8 cellular contexts compared by ENCODE assay signal in the genomic region with DNA sequence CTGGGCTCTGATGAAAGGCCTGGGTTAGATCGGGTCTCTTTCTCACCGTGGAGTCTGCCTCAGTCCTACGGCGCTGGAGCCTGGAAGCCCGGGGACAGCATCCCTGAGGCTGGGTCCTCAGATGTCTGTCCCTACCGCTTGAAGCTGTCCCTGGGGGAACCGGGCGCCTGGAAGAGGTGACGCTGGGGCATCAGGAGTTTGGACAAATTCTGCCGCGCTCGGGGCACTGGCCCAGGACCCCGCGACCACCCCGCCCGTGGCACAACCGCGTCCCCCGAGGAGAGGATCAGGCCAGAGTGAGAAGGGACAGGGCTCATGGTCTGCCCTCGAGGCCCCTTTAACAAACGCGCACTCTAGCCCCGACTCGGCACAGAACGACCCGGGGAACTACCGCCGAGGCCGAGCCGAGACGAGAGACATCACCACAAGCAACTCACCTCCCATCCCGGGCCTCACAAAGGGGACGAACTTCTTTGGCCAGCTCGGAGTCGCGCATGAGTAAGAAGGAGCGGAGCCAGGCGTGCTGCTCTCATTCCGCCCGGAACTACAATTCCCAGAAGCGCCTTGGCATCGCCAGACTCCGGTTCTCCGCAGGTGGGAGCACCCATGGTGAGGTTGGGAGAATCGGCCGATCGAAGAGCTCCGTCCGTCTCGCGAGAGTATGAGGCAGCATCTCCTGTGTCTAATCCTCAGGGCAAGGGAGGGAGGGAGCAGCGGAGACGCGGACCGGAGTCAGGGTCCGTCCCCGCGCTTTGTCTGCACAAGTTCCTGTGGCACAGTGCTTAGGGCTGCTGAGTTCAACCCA. TPM values are rescaled to one million over a fixed set of nuclear protein-coding genes. Genes with fewer than 3 reads are reported as not detected.
DNase-seq lines count a peak whose midpoint lies in the region; ATAC-seq and TF ChIP-seq lines count a peak whose summit lies in the region.
"Not testable (repeated sequence)": the region's sequence is repeated elsewhere in the genome, so short reads cannot be mapped to it uniquely, and the experiment has no call there.

A gene (minus strand): TSS at position 548 of the 805 bp plus-strand sequence. CDS start 663 bp downstream, outside the sequence.

- not testable (repeated sequence) for H3K9me3 Mint-ChIP-seq in activated CD8-positive, alpha-beta T cell treated with anti-CD3 and anti-CD28 coated beads for 36 hours

- not testable (repeated sequence) for H3K27me3 Mint-ChIP-seq in activated CD8-positive, alpha-beta T cell treated with anti-CD3 and anti-CD28 coated beads for 36 hours

- TF ChIP-seq CTCF in activated CD8-positive, alpha-beta T cell treated with anti-CD3 and anti-CD28 coated beads for 36 hours (IDR thresholded peaks at IDR 0.05); liver (IDR thresholded peaks at IDR 0.05; ENCODE audit: low read depth, low read length, missing input control): not testable (repeated sequence)

- peak within 1 kb of the TSS; percentile 90 for H3K4me3 Mint-ChIP-seq in activated CD8-positive, alpha-beta T cell treated with anti-CD3 and anti-CD28 coated beads for 36 hours

- peak within 1 kb of the TSS in 1 of 2 donors; percentile 6 for H3K9ac ChIP-seq in liver (ENCODE audit: low read depth in 1 of 2, low read length in 2 of 2)

- intact Hi-C loops in activated CD8-positive, alpha-beta T cell treated with anti-CD3 and anti-CD28 coated beads for 36 hours (cut with micrococcal nuclease): not testable (repeated sequence)

- H3K4me1 Mint-ChIP-seq in activated CD8-positive, alpha-beta T cell treated with anti-CD3 and anti-CD28 coated beads for 36 hours (ENCODE audit: low read depth): peaks cover 11% of the 10 kb centered on the region

- H3K27me3 ChIP-seq in ectodermal cell (ENCODE audit: control insufficient read depth, insufficient read depth, low read length, poor library complexity, severe bottlenecking); liver (ENCODE audit: control insufficient read depth in 4 of 4, insufficient read depth in 4 of 4, low read length in 3 of 4): not testable (repeated sequence)

- ATAC-seq in GM19452 (IDR thresholded peaks at IDR 0.05; ENCODE audit: unreplicated experiment) (peak; percentile 81), HG03520 (IDR thresholded peaks at IDR 0.05; ENCODE audit: unreplicated experiment) (peak; percentile 92)
- peak; percentile 96 for ATAC-seq in activated CD8-positive, alpha-beta T cell treated with anti-CD3 and anti-CD28 coated beads for 36 hours

- H3K27ac ChIP-seq in ectodermal cell (ENCODE audit: insufficient read depth, low read depth, low read length, poor library complexity, severe bottlenecking); liver (ENCODE audit: low read depth in 1 of 2, low read length in 2 of 2): not testable (repeated sequence)

- H3K4me1 ChIP-seq in ectodermal cell (ENCODE audit: control insufficient read depth, insufficient read depth, low read length); liver (ENCODE audit: control insufficient read depth in 4 of 4, insufficient read depth in 4 of 4, low read length in 3 of 4): not testable (repeated sequence)

- peaks cover 20% of the 10 kb centered on the region for H3K36me3 ChIP-seq in ectodermal cell (ENCODE audit: control insufficient read depth, insufficient read depth, low read length)
- not testable (repeated sequence) for H3K36me3 ChIP-seq in liver (ENCODE audit: control insufficient read depth in 4 of 4, insufficient read depth in 3 of 4, low read depth in 1 of 4, low read length in 3 of 4)

- H3K36me3 Mint-ChIP-seq in activated CD8-positive, alpha-beta T cell treated with anti-CD3 and anti-CD28 coated beads for 36 hours (ENCODE audit: low read depth): peaks cover 23% of the 10 kb centered on the region

- not testable (repeated sequence) for TF ChIP-seq RAD21 in liver (IDR thresholded peaks at IDR 0.05)

- CTCF ChIA-PET in activated CD8-positive, alpha-beta T cell treated with anti-CD3 and anti-CD28 coated beads for 36 hours (lab: Charles Lee): interaction anchor here (0.6 kb wide), 1 partner anchor 56 kb away, joined by 3 read pairs; no protein-coding TSS in a partner anchor

- WGBS in ectodermal cell, 2 experiments: 0% methylated on average over 49 to 50 of the region's 58 CpGs
- WGBS in liver: under 1% methylated on average over 54 of the region's 58 CpGs

- H3K27ac Mint-ChIP-seq in activated CD8-positive, alpha-beta T cell treated with anti-CD3 and anti-CD28 coated beads for 36 hours: peak within 1 kb of the TSS; percentile 88

- POLR2A ChIA-PET in activated CD8-positive, alpha-beta T cell treated with anti-CD3 and anti-CD28 coated beads for 36 hours (lab: Charles Lee): not testable (repeated sequence)

- H3K9me3 ChIP-seq in ectodermal cell (ENCODE audit: control insufficient read depth, low read length); liver (ENCODE audit: control insufficient read depth in 4 of 4, low read length in 3 of 4): not testable (repeated sequence)

- H3K4me3 ChIP-seq in ectodermal cell (ENCODE audit: insufficient read depth, low read depth, low read length) (peak within 1 kb of the TSS; percentile 57), liver (ENCODE audit: low read depth in 1 of 3, low read length in 3 of 3) (peak within 1 kb of the TSS in 2 of 3 donors; percentile 49 to 65)

- DNase-seq in C1 segment of cervical spinal cord (lab: John Stamatoyannopoulos, UW) (peak in 12 of 14 donors; percentile 19 to 88 (median 73)), NCI-H774 (lab: John Stamatoyannopoulos, UW) (peak; percentile 77)
- peak; percentile 93 for DNase-seq in activated CD8-positive, alpha-beta T cell treated with anti-CD3 and anti-CD28 coated beads for 36 hours
- DNase-seq in stimulated activated CD4-positive, alpha-beta T cell treated with anti-CD3 and anti-CD28 coated beads, Interleukin-2, amount 100 ng/mL, for 24 hours: peak; percentile 64 to 69

TF ChIP-seq in liver, 16 proteins besides CTCF, POLR2A, EP300 and RAD21:
- TF ChIP-seq, protein P1, sequence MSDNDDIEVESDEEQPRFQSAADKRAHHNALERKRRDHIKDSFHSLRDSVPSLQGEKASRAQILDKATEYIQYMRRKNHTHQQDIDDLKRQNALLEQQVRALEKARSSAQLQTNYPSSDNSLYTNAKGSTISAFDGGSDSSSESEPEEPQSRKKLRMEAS (IDR thresholded peaks at IDR 0.05): peak; percentile 23
- TF ChIP-seq YY1 (IDR thresholded peaks at IDR 0.05): peak; percentile 39
- TF ChIP-seq, protein P2, sequence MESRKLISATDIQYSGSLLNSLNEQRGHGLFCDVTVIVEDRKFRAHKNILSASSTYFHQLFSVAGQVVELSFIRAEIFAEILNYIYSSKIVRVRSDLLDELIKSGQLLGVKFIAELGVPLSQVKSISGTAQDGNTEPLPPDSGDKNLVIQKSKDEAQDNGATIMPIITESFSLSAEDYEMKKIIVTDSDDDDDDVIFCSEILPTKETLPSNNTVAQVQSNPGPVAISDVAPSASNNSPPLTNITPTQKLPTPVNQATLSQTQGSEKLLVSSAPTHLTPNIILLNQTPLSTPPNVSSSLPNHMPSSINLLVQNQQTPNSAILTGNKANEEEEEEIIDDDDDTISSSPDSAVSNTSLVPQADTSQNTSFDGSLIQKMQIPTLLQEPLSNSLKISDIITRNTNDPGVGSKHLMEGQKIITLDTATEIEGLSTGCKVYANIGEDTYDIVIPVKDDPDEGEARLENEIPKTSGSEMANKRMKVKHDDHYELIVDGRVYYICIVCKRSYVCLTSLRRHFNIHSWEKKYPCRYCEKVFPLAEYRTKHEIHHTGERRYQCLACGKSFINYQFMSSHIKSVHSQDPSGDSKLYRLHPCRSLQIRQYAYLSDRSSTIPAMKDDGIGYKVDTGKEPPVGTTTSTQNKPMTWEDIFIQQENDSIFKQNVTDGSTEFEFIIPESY (IDR thresholded peaks at IDR 0.05): peak; percentile 98
- peak in 1 of 2 donors; percentile 68 for TF ChIP-seq GABPA (IDR thresholded peaks at IDR 0.05 in 1 of 2, conservative IDR thresholded peaks at IDR 0.05 in 1 of 2)

RNA-seq across cellular contexts. Expression of the gene that starts here (rescaled TPM):
- total RNA-seq in activated CD8-positive, alpha-beta T cell treated with anti-CD3 and anti-CD28 coated beads for 36 hours: 1 to 10 TPM; 7.2 to 7.5 TPM
- 15.7 TPM for polyA plus RNA-seq in ectodermal cell (2013, experiment 1 of 4)
- 19.0 TPM for polyA plus RNA-seq in ectodermal cell (2013, experiment 2 of 4)
- polyA plus RNA-seq in ectodermal cell (2013, experiment 3 of 4): 16.2 TPM
- polyA plus RNA-seq in ectodermal cell (2013, experiment 4 of 4): 18.2 TPM
- 1 to 10 TPM in 1 of 2 donors, under 1 TPM in 1; 0.89 to 1.8 TPM for total RNA-seq in liver
- polyA plus RNA-seq in liver: under 1 TPM; 0.17 to 0.63 TPM
